In genomic region chr9:91639054-91639453, GRCh38 we compare ENCODE assay signal across 9 cellular contexts.
"Had no signal": no experiment of that assay in that cellular context is flagged by ENCODE, and none has a peak within 500 bp of the region (broad histone marks: within the 10 kb centered on the region; RNA-seq: fewer than 3 reads in every experiment).

No MANE protein-coding gene starts in this region.

- H3K36me3 ChIP-seq: HAP-1 had no signal

- FAIRE-seq: HepG2 had no signal

- H3K9me3 ChIP-seq: HAP-1 had no signal

- DNase-seq: GM23248, GOT3, H7, HFFc6, KBM-7 had no signal

- H3K4me3 ChIP-seq: GM23248, HAP-1 had no signal

- H3K4me1 ChIP-seq: HAP-1 had no signal

- ATAC-seq: HCT116, HepG2 had no signal

- H3K9ac ChIP-seq: GM23248 had no signal

- H3K27ac ChIP-seq: GM23248, HL-60 had no signal
